In genomic region chr2:74001781-74002514, GRCh38 we compare ENCODE assay signal across 8 cellular contexts. TPM values are rescaled to one million over a fixed set of nuclear protein-coding genes. Genes with fewer than 3 reads are reported as not detected.
A peak's percentile ranks its signal among the peaks of the same experiment; 100 is the strongest.
DNase-seq lines count a peak whose midpoint lies in the region; ATAC-seq, FAIRE-seq and TF ChIP-seq lines count a peak whose summit lies in the region.

No MANE protein-coding gene starts in this region.

- H3K9me1 ChIP-seq in K562 (ENCODE audit: control insufficient read depth, insufficient read depth, low read length), result no peaks in the 10 kb centered on the region

- peaks cover 92% of the 10 kb centered on the region for H3K79me2 ChIP-seq in K562 (ENCODE audit: control insufficient read depth, insufficient read depth, low read length)

- in situ Hi-C loops in K562 (cut with MboI), result no loop called here

- POLR2A ChIA-PET in AG04450 (lab: Yijun Ruan, JAX) (interaction anchor here (0.9 kb wide), 1 partner anchor 14 kb away, joined by 3 read pairs; no protein-coding TSS in a partner anchor), K562 (lab: Yijun Ruan, JAX) (interaction anchor here (0.6 to 2.7 kb wide), 9 partner anchors 8 to 748 kb away, joined by 3 to 19 read pairs (median 4); no protein-coding TSS in a partner anchor)

- H3K4me2 ChIP-seq in K562 (ENCODE audit: insufficient read depth, low read length), result peak overlapping the region; percentile 97

- no TSS peak for BruUV-seq in K562 (replicated peaks; lab: Mats Ljungman, UMichigan)

- DNase-seq in AG04450 (ENCODE audit: low read depth, low spot score), result no peak
- no peak for DNase-seq in K562 (ENCODE audit: extremely low read depth in 1 of 4, low spot score in 3 of 4)
- DNase-seq in GOT3 (lab: John Stamatoyannopoulos, UW), result no peak
- no peak for DNase-seq in RPMI8226
- no peak for DNase-seq in COR-L47 (lab: John Stamatoyannopoulos, UW)

- no peak for FAIRE-seq in K562 (lab: Jason Lieb, UNC)

- peak; percentile 50 for ATAC-seq in GM19023 (IDR thresholded peaks at IDR 0.05; ENCODE audit: unreplicated experiment)
- peak; percentile 49 for ATAC-seq in HG03175 (IDR thresholded peaks at IDR 0.05; ENCODE audit: unreplicated experiment)
- ATAC-seq in K562, result no peak

- H3K27ac ChIP-seq in AG04450 (ENCODE audit: low read depth, low read length) (no peak overlapping the region), K562 (ENCODE audit: extremely low read depth, low read depth, low read length) (no peak overlapping the region), muscle layer of colon (ENCODE audit: low read depth, low read length) (no peak overlapping the region)

- H3K9me3 ChIP-seq in AG04450 (ENCODE audit: control insufficient read depth, insufficient read depth, low read length) (no peaks in the 10 kb centered on the region), K562 (replicated peaks; ENCODE audit: control insufficient read depth, insufficient read depth, low read depth, low read length) (no peaks in the 10 kb centered on the region), muscle layer of colon (ENCODE audit: low read length) (no peaks in the 10 kb centered on the region)

- H3K4me1 ChIP-seq in K562 (replicated peaks in 1 of 2; ENCODE audit: control insufficient read depth in 2 of 2, insufficient read depth in 2 of 2, low read length in 2 of 2) (peaks cover 41 to 47% of the 10 kb centered on the region in 2 experiments), muscle layer of colon (ENCODE audit: insufficient read depth, low read length) (peaks cover 30% of the 10 kb centered on the region)

- H3K4me3 ChIP-seq in AG04450 (ENCODE audit: low read depth, low read length) (peak overlapping the region; percentile 60), K562 (peak overlapping the region; percentile 58), muscle layer of colon (ENCODE audit: low read depth in 1 of 2, low read length in 2 of 2) (peak overlapping the region; percentile 44 to 64)

- no peak for TF ChIP-seq CTCF in AG04450 (IDR thresholded peaks at IDR 0.05; ENCODE audit: low read depth, low read length)
- TF ChIP-seq CTCF in K562 (IDR thresholded peaks at IDR 0.05 in 2 of 3, conservative IDR thresholded peaks at IDR 0.05 in 1 of 3; ENCODE audit: insufficient read depth in 2 of 3, low read depth in 1 of 3, low read length in 3 of 3), result 0 out of 6 replicates have a peak, but pooled peaks of 1 of the 3 experiments have one; percentile 0

- TF ChIP-seq RAD21 in K562 (CRISPR knock-in tag; conservative IDR thresholded peaks at IDR 0.05 in 1 of 2, IDR thresholded peaks at IDR 0.05 in 1 of 2), result no peak

- intact Hi-C loops in K562 (cut with micrococcal nuclease), result loop anchor here (5.0 kb wide), 2 partner anchors 35 to 140 kb away; no protein-coding TSS in a partner anchor

- TF ChIP-seq POLR2A in K562 (conservative IDR thresholded peaks at IDR 0.05), result no peak

- no peak for TF ChIP-seq EP300 in K562 (IDR thresholded peaks at IDR 0.05; ENCODE audit: low read length)

- CTCF ChIA-PET in AG04450 (lab: Charles Lee) (no interaction called here), K562 (lab: Yijun Ruan, JAX; ENCODE audit: low intra/inter-chr PET ratio) (no interaction called here)

- peaks cover 12% of the 10 kb centered on the region; the same call in 2 of the 3 replicates for H3K36me3 ChIP-seq in K562 (ENCODE audit: control insufficient read depth, insufficient read depth, low read length)
- H3K36me3 ChIP-seq in muscle layer of colon (ENCODE audit: insufficient read depth, low read length), result no peaks in the 10 kb centered on the region

- H3K27me3 ChIP-seq in AG04450 (ENCODE audit: control insufficient read depth, insufficient read depth, low read length) (no peaks in the 10 kb centered on the region), K562 (ENCODE audit: control insufficient read depth in 2 of 2, insufficient read depth in 2 of 2, low read length in 2 of 2) (no peaks in the 10 kb centered on the region), muscle layer of colon (ENCODE audit: control insufficient read depth in 1 of 2, insufficient read depth in 2 of 2, low read length in 2 of 2) (no peaks in the 10 kb centered on the region)

- 18% methylated on average over 20 of the region's 24 CpGs for WGBS in K562 (ENCODE audit: insufficient coverage, low coverage, missing lambda C conversion rate)

- H4K20me1 ChIP-seq in K562 (replicated peaks; ENCODE audit: control insufficient read depth, insufficient read depth, low read length), result peaks cover 10% of the 10 kb centered on the region; the same call in 1 of the 2 replicates

- H2AFZ ChIP-seq in K562 (ENCODE audit: low read depth, low read length), result peak overlapping the region; percentile 44; the same call in 1 of the 2 replicates

- peak overlapping the region in 1 of 2 experiments; percentile 53; a peak in 2 of 4 replicates for H3K9ac ChIP-seq in K562 (ENCODE audit: insufficient read depth in 1 of 2, low read depth in 2 of 2, low read length in 2 of 2)
- H3K9ac ChIP-seq in muscle layer of colon (ENCODE audit: low read length), result no peak overlapping the region

TF ChIP-seq in K562, 482 proteins besides CTCF, POLR2A, EP300 and RAD21 (continues in another document):
- TF ChIP-seq AFF4 (CRISPR knock-in tag; IDR thresholded peaks at IDR 0.05) (0 out of 2 replicates have a peak, but pooled peaks have one; percentile 12), MLX (CRISPR knock-in tag; conservative IDR thresholded peaks at IDR 0.05) (no peak), GTF2B (IDR thresholded peaks at IDR 0.05; ENCODE audit: extremely low read depth, insufficient read length) (no peak), MCM7 (IDR thresholded peaks at IDR 0.05) (no peak)
- TF ChIP-seq, protein P1, sequence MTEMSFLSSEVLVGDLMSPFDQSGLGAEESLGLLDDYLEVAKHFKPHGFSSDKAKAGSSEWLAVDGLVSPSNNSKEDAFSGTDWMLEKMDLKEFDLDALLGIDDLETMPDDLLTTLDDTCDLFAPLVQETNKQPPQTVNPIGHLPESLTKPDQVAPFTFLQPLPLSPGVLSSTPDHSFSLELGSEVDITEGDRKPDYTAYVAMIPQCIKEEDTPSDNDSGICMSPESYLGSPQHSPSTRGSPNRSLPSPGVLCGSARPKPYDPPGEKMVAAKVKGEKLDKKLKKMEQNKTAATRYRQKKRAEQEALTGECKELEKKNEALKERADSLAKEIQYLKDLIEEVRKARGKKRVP (CRISPR knock-in tag; IDR thresholded peaks at IDR 0.05), result no peak

RNA-seq across cellular contexts. Expression of gene TET3, which starts 17.2 kb away (rescaled TPM):
- polyA plus RNA-seq in AG04450 (2011; rRNA removed) (3.1 and 3.2 TPM in 2 replicates), K562 (2011; rRNA removed) (3.2 and 5.2 TPM in 2 replicates), K562 (2014; fragmentation: Illumina TruSeq; extraction: Trizol) (8.7 and 9.0 TPM in 2 replicates), K562 (2014; fragmentation: Nextera tagmentation; extraction: Ambion mirVana) (under 1 TPM; 0.35 to 0.58 TPM), K562 (2014; rRNA removed) (5.3 and 5.5 TPM in 2 replicates)
- polyA minus RNA-seq in AG04450 (2011; rRNA and poly(A)+ RNA removed), result 6.3 TPM in 2 replicates
- total RNA-seq in K562 (2011; cell fraction: chromatin; rRNA removed; ENCODE audit: low replicate concordance), result 24.7 and 26.6 TPM in 2 replicates
- total RNA-seq in K562 (2011; cell fraction: nucleolus; rRNA removed), result 14.5 and 15.1 TPM in 2 replicates
- total RNA-seq in K562 (2011; cell fraction: nucleoplasm; rRNA removed), result 20.1 and 32.4 TPM in 2 replicates
- total RNA-seq in K562 (2014; rRNA removed) (4.9 and 7.1 TPM in 2 replicates), K562 (2014; rRNA removed; fragmentation: Illumina TruSeq; extraction: Trizol) (5.4 and 5.6 TPM in 2 replicates), K562 (2015; rRNA removed; fragmentation: Illumina TruSeq; extraction: Trizol) (6.3 and 6.4 TPM in 2 replicates), K562 (2021) (15.5 and 16.3 TPM in 2 replicates)
- 3.0 and 3.4 TPM in 2 replicates for polyA plus RNA-seq in K562 (2011; cell fraction: cytosol; rRNA removed)
- 7.8 and 14.6 TPM in 2 replicates for polyA plus RNA-seq in K562 (2011; cell fraction: nucleus; rRNA removed)
- 6.3 and 6.6 TPM in 2 replicates for polyA plus RNA-seq in K562 (2012)
- polyA minus RNA-seq in K562 (2011; rRNA and poly(A)+ RNA removed), result 6.5 and 10.2 TPM in 2 replicates
- polyA minus RNA-seq in K562 (2011; cell fraction: cytosol; rRNA and poly(A)+ RNA removed), result 10.4 and 12.0 TPM in 2 replicates
- polyA minus RNA-seq in K562 (2011; cell fraction: nucleus; rRNA and poly(A)+ RNA removed), result 5.7 and 7.3 TPM in 2 replicates
